ENCODE assay signal across 10 cellular contexts in the genomic region with DNA sequence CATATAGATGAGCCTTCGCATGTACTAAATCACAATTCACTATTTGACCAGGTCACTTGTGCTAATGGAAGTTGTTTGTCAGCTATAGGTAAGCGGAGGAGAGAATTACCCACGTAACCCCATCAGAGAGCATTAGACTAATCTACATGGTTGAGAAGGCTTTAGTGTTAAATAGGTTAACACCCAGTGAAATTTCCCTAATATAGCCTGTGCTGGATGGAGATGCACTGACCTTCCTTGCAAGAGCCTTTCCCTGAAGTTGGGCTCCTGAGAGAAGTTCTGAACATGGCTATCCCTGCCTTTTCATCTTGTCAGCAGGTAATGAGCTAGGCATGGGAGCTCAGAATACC.
DNase-seq lines count a peak whose midpoint lies in the region; ATAC-seq and TF ChIP-seq lines count a peak whose summit lies in the region.
"Had no signal": no experiment of that assay in that cellular context is flagged by ENCODE, and none has a peak within 500 bp of the region (broad histone marks: within the 10 kb centered on the region; RNA-seq: fewer than 3 reads in every experiment).

No MANE protein-coding gene starts in this region.

- H3K27me3 ChIP-seq in neural progenitor cell = no peaks in the 10 kb centered on the region

- H3K79me2 ChIP-seq in neural progenitor cell (ENCODE audit: low read depth) = no peaks in the 10 kb centered on the region

- no peak for ATAC-seq in activated CD8-positive, alpha-beta T cell treated with anti-CD3 and anti-CD28 coated beads for 36 hours
- no peak for ATAC-seq in activated CD8-positive, alpha-beta T cell treated with anti-CD3 and anti-CD28 coated beads, Interleukin-2, amount 10 ng/mL, durations not matched to agents 7 days and 5 days
- ATAC-seq in HG03108 (IDR thresholded peaks at IDR 0.05; ENCODE audit: unreplicated experiment) (peak; percentile 1), left lobe of liver (no peak), GM19035 (IDR thresholded peaks at IDR 0.05; ENCODE audit: unreplicated experiment) (no peak)

- H3K4me1 ChIP-seq in neural progenitor cell = no peaks in the 10 kb centered on the region

- H2AFZ ChIP-seq in neural progenitor cell (replicated peaks) = no peak overlapping the region

- H4K20me1 ChIP-seq in neural progenitor cell (ENCODE audit: low read depth) = no peaks in the 10 kb centered on the region

- no peaks in the 10 kb centered on the region for H3K9me3 ChIP-seq in neural progenitor cell (ENCODE audit: low read depth)

- H3K36me3 Mint-ChIP-seq in activated CD8-positive, alpha-beta T cell treated with anti-CD3 and anti-CD28 coated beads for 36 hours (ENCODE audit: low read depth) = no peaks in the 10 kb centered on the region
- H3K36me3 Mint-ChIP-seq in activated CD8-positive, alpha-beta T cell treated with anti-CD3 and anti-CD28 coated beads, Interleukin-2, amount 10 ng/mL, durations not matched to agents 7 days and 5 days (ENCODE audit: low read depth) = no peaks in the 10 kb centered on the region
- H3K36me3 Mint-ChIP-seq in activated T-helper 2 cell treated with anti-CD3 and anti-CD28 coated beads, Interferon-gamma antibody, Interleukin-2, Interleukin-4, amounts not matched to agents 10 μg/mL and 5 μg/mL and 100 μg/mL, durations not matched to agents 14 hours and 24 hours and 36 hours (ENCODE audit: low read depth) = no peaks in the 10 kb centered on the region
- H3K36me3 Mint-ChIP-seq in osteocyte (ENCODE audit: unreplicated experiment) (no peaks in the 10 kb centered on the region), neural progenitor cell (no peaks in the 10 kb centered on the region)

- no peak overlapping the region for H3K27ac Mint-ChIP-seq in activated CD8-positive, alpha-beta T cell treated with anti-CD3 and anti-CD28 coated beads for 36 hours
- H3K27ac Mint-ChIP-seq in activated CD8-positive, alpha-beta T cell treated with anti-CD3 and anti-CD28 coated beads, Interleukin-2, amount 10 ng/mL, durations not matched to agents 7 days and 5 days = no peak overlapping the region
- peak overlapping the region; percentile 69 for H3K27ac Mint-ChIP-seq in activated T-helper 2 cell treated with anti-CD3 and anti-CD28 coated beads, Interferon-gamma antibody, Interleukin-2, Interleukin-4, amounts not matched to agents 10 μg/mL and 5 μg/mL and 100 μg/mL, durations not matched to agents 14 hours and 24 hours and 36 hours
- H3K27ac Mint-ChIP-seq in osteocyte (ENCODE audit: unreplicated experiment) (no peak overlapping the region), neural progenitor cell (no peak overlapping the region)

- POLR2A ChIA-PET in activated CD8-positive, alpha-beta T cell treated with anti-CD3 and anti-CD28 coated beads for 36 hours (lab: Charles Lee) = interaction anchor here (0.7 to 1.5 kb wide), 3 partner anchors 18 to 75 kb away, joined by 3 to 4 read pairs (median 3); no protein-coding TSS in a partner anchor
- POLR2A ChIA-PET in activated CD8-positive, alpha-beta T cell treated with anti-CD3 and anti-CD28 coated beads, Interleukin-2, amount 10 ng/mL, durations not matched to agents 7 days and 5 days (lab: Charles Lee) = interaction anchor here (1.0 to 2.0 kb wide), 5 partner anchors 8 to 237 kb away, joined by 3 to 11 read pairs (median 5); no protein-coding TSS in a partner anchor

- no peak for DNase-seq in activated CD8-positive, alpha-beta T cell treated with anti-CD3 and anti-CD28 coated beads for 36 hours
- DNase-seq in activated CD8-positive, alpha-beta T cell treated with anti-CD3 and anti-CD28 coated beads, Interleukin-2, amount 10 ng/mL, durations not matched to agents 7 days and 5 days = no peak
- no peak for DNase-seq in activated T-helper 2 cell treated with anti-CD3 and anti-CD28 coated beads, Interferon-gamma antibody, Interleukin-2, Interleukin-4, amounts not matched to agents 10 μg/mL and 5 μg/mL and 100 μg/mL, durations not matched to agents 14 hours and 24 hours and 36 hours (ENCODE audit: low spot score)
- no peak for DNase-seq in osteocyte (ENCODE audit: extremely low spot score, unreplicated experiment)
- no peak for DNase-seq in neural progenitor cell (ENCODE audit: low spot score)
- no peak for DNase-seq in left lobe of liver (ENCODE audit: low spot score)
- DNase-seq: activated CD8-positive, alpha-beta memory T cell treated with anti-CD3 and anti-CD28 coated beads for 24 hours had no signal

- H3K4me3 ChIP-seq in neural progenitor cell = no peak overlapping the region
- H3K4me3 ChIP-seq: skin epidermis had no signal

- H3K27ac ChIP-seq in neural progenitor cell = no peak overlapping the region

- no peak overlapping the region for H3K4me3 Mint-ChIP-seq in activated CD8-positive, alpha-beta T cell treated with anti-CD3 and anti-CD28 coated beads for 36 hours
- no peak overlapping the region for H3K4me3 Mint-ChIP-seq in activated CD8-positive, alpha-beta T cell treated with anti-CD3 and anti-CD28 coated beads, Interleukin-2, amount 10 ng/mL, durations not matched to agents 7 days and 5 days
- no peak overlapping the region for H3K4me3 Mint-ChIP-seq in activated T-helper 2 cell treated with anti-CD3 and anti-CD28 coated beads, Interferon-gamma antibody, Interleukin-2, Interleukin-4, amounts not matched to agents 10 μg/mL and 5 μg/mL and 100 μg/mL, durations not matched to agents 14 hours and 24 hours and 36 hours (ENCODE audit: low read depth)
- H3K4me3 Mint-ChIP-seq in osteocyte (ENCODE audit: unreplicated experiment) (no peak overlapping the region), neural progenitor cell (no peak overlapping the region)

- intact Hi-C loops in activated CD8-positive, alpha-beta T cell treated with anti-CD3 and anti-CD28 coated beads for 36 hours (cut with micrococcal nuclease) = loop anchor here (10.0 kb wide), 1 partner anchor 140 kb away; no protein-coding TSS in a partner anchor
- intact Hi-C loops in activated T-helper 2 cell treated with anti-CD3 and anti-CD28 coated beads, Interferon-gamma antibody, Interleukin-2, Interleukin-4, amounts not matched to agents 10 μg/mL and 5 μg/mL and 100 μg/mL, durations not matched to agents 14 hours and 24 hours and 36 hours (cut with micrococcal nuclease) = loop anchor here (1.0 to 10.0 kb wide), 5 partner anchors 30 to 240 kb away; no protein-coding TSS in a partner anchor

- H3K36me3 ChIP-seq in neural progenitor cell = no peaks in the 10 kb centered on the region

- no peak overlapping the region for H3K4me2 ChIP-seq in neural progenitor cell

- peaks cover 53% of the 10 kb centered on the region for H3K4me1 Mint-ChIP-seq in activated CD8-positive, alpha-beta T cell treated with anti-CD3 and anti-CD28 coated beads for 36 hours (ENCODE audit: low read depth)
- peaks cover 24% of the 10 kb centered on the region for H3K4me1 Mint-ChIP-seq in activated CD8-positive, alpha-beta T cell treated with anti-CD3 and anti-CD28 coated beads, Interleukin-2, amount 10 ng/mL, durations not matched to agents 7 days and 5 days (ENCODE audit: low read depth)
- H3K4me1 Mint-ChIP-seq in activated T-helper 2 cell treated with anti-CD3 and anti-CD28 coated beads, Interferon-gamma antibody, Interleukin-2, Interleukin-4, amounts not matched to agents 10 μg/mL and 5 μg/mL and 100 μg/mL, durations not matched to agents 14 hours and 24 hours and 36 hours (ENCODE audit: low read depth) = peaks cover 57% of the 10 kb centered on the region
- H3K4me1 Mint-ChIP-seq in osteocyte (ENCODE audit: unreplicated experiment) (peaks cover 7% of the 10 kb centered on the region), neural progenitor cell (no peaks in the 10 kb centered on the region)

- no peaks in the 10 kb centered on the region for H3K27me3 Mint-ChIP-seq in activated CD8-positive, alpha-beta T cell treated with anti-CD3 and anti-CD28 coated beads for 36 hours
- no peaks in the 10 kb centered on the region for H3K27me3 Mint-ChIP-seq in activated CD8-positive, alpha-beta T cell treated with anti-CD3 and anti-CD28 coated beads, Interleukin-2, amount 10 ng/mL, durations not matched to agents 7 days and 5 days (ENCODE audit: low read depth)
- no peaks in the 10 kb centered on the region for H3K27me3 Mint-ChIP-seq in activated T-helper 2 cell treated with anti-CD3 and anti-CD28 coated beads, Interferon-gamma antibody, Interleukin-2, Interleukin-4, amounts not matched to agents 10 μg/mL and 5 μg/mL and 100 μg/mL, durations not matched to agents 14 hours and 24 hours and 36 hours (ENCODE audit: low read depth)
- no peaks in the 10 kb centered on the region for H3K27me3 Mint-ChIP-seq in osteocyte (ENCODE audit: unreplicated experiment)
- H3K27me3 Mint-ChIP-seq in neural progenitor cell (ENCODE audit: insufficient read depth, low read depth) = peaks cover 2% of the 10 kb centered on the region

- peak; percentile 18 for TF ChIP-seq CTCF in activated CD8-positive, alpha-beta T cell treated with anti-CD3 and anti-CD28 coated beads for 36 hours (IDR thresholded peaks at IDR 0.05)
- TF ChIP-seq CTCF in osteocyte (IDR thresholded peaks at IDR 0.05) = peak; percentile 17
- TF ChIP-seq CTCF in neural progenitor cell (IDR thresholded peaks at IDR 0.05) = no peak

- no peaks in the 10 kb centered on the region for H3K9me3 Mint-ChIP-seq in activated CD8-positive, alpha-beta T cell treated with anti-CD3 and anti-CD28 coated beads for 36 hours
- no peaks in the 10 kb centered on the region for H3K9me3 Mint-ChIP-seq in activated CD8-positive, alpha-beta T cell treated with anti-CD3 and anti-CD28 coated beads, Interleukin-2, amount 10 ng/mL, durations not matched to agents 7 days and 5 days (ENCODE audit: insufficient read depth)
- no peaks in the 10 kb centered on the region for H3K9me3 Mint-ChIP-seq in activated T-helper 2 cell treated with anti-CD3 and anti-CD28 coated beads, Interferon-gamma antibody, Interleukin-2, Interleukin-4, amounts not matched to agents 10 μg/mL and 5 μg/mL and 100 μg/mL, durations not matched to agents 14 hours and 24 hours and 36 hours
- no peaks in the 10 kb centered on the region for H3K9me3 Mint-ChIP-seq in osteocyte (ENCODE audit: unreplicated experiment)
- no peaks in the 10 kb centered on the region for H3K9me3 Mint-ChIP-seq in neural progenitor cell

- no peaks in the 10 kb centered on the region for H3F3A ChIP-seq in neural progenitor cell (ENCODE audit: low read depth)

- CTCF ChIA-PET in activated CD8-positive, alpha-beta T cell treated with anti-CD3 and anti-CD28 coated beads for 36 hours (lab: Charles Lee) = interaction anchor here (0.6 to 15.1 kb wide), 33 partner anchors 8 to 283 kb away, joined by 3 to 360 read pairs (median 5); partner anchors contain the start of gene TNFAIP3
- CTCF ChIA-PET in activated CD8-positive, alpha-beta T cell treated with anti-CD3 and anti-CD28 coated beads, Interleukin-2, amount 10 ng/mL, durations not matched to agents 7 days and 5 days (lab: Charles Lee) = interaction anchor here (0.8 to 20.9 kb wide), 38 partner anchors 10 to 304 kb away, joined by 3 to 555 read pairs (median 7); partner anchors contain the start of gene TNFAIP3

- no peak overlapping the region for H3K9ac ChIP-seq in neural progenitor cell
